ENCODE assay signal across 9 cellular contexts in the genomic region with DNA sequence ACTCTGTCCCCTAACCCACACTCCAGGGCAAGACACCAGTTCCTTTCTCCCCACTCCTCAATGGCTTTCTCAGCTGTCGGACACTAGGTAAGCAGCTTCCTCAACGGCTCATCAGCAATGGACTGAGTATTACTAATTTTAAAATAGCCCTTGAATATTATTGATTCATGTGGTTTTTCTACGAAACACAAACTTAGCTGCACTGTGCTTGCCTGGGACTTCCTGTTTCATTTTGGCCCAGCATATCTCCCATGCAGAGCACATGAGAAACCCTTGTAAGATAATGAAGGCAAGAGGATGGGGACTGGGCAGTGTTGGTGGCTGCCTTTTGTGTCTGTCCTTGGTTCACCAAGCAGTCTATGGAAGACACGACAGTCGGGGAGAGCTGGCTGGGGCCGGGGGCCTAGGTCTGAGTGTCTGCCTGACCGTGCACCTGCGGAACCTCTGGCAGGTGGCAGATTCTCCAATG. TPM values are rescaled to one million over a fixed set of nuclear protein-coding genes. Genes with fewer than 3 reads are reported as not detected.
DNase-seq lines count a peak whose midpoint lies in the region; ATAC-seq and TF ChIP-seq lines count a peak whose summit lies in the region.
"Had no signal": no experiment of that assay in that cellular context is flagged by ENCODE, and none has a peak within 500 bp of the region (broad histone marks: within the 10 kb centered on the region; RNA-seq: fewer than 3 reads in every experiment).

No MANE protein-coding gene starts in this region.

- H3K36me3 ChIP-seq in KOPT-K1 (ENCODE audit: insufficient read depth, low read length) (no peaks in the 10 kb centered on the region), left lung (no peaks in the 10 kb centered on the region), A673 (ENCODE audit: insufficient read depth, low read length, poor library complexity, severe bottlenecking) (no peaks in the 10 kb centered on the region)

- H3K27me3 ChIP-seq in left lung (no peaks in the 10 kb centered on the region), A673 (replicated peaks; ENCODE audit: insufficient read depth, low read depth, low read length, poor library complexity) (peaks cover 18% of the 10 kb centered on the region)

- DNase-seq in activated CD4-positive, alpha-beta T cell treated with anti-CD3 and anti-CD28 coated beads, Interleukin-2, amount 10 ng/mL, durations not matched to agents 7 days and 5 days = peak; percentile 36
- DNase-seq in activated CD4-positive, alpha-beta T cell treated with anti-CD3 and anti-CD28 coated beads, Interleukin-2, amount 50 U/mL, for 1 hour = no peak
- peak in 2 of 10 donors; percentile 3 to 15 for DNase-seq in naive thymus-derived CD8-positive, alpha-beta T cell
- DNase-seq in left lung = no peak
- no peak for DNase-seq in T1000 (lab: John Stamatoyannopoulos, UW)
- DNase-seq in A673 (ENCODE audit: low spot score) = no peak
- DNase-seq: mesendoderm had no signal

- H3K4me3 ChIP-seq in left lung = no peak overlapping the region
- H3K4me3 ChIP-seq in A673 (ENCODE audit: low read depth, low read length, poor library complexity, severe bottlenecking) = no peak overlapping the region

- peaks cover 7% of the 10 kb centered on the region for H3K36me3 Mint-ChIP-seq in activated CD4-positive, alpha-beta T cell treated with anti-CD3 and anti-CD28 coated beads, Interleukin-2, amount 10 ng/mL, durations not matched to agents 7 days and 5 days (ENCODE audit: low read depth)
- H3K36me3 Mint-ChIP-seq in naive thymus-derived CD8-positive, alpha-beta T cell = peaks cover 0 to 12% (median 2%) of the 10 kb centered on the region in 3 donors

- intact Hi-C loops in left lung (cut with DNase I) = no loop called here
- intact Hi-C loops in A673 (cut with micrococcal nuclease; ENCODE audit: unreplicated experiment) = no loop called here

- H3K27ac ChIP-seq in KOPT-K1 (ENCODE audit: low read depth, low read length, poor library complexity, severe bottlenecking) (peak overlapping the region; percentile 51), left lung (no peak overlapping the region), A673 (ENCODE audit: low read depth, low read length, poor library complexity, severe bottlenecking) (no peak overlapping the region)

- CTCF ChIA-PET in activated CD4-positive, alpha-beta T cell treated with anti-CD3 and anti-CD28 coated beads, Interleukin-2, amount 10 ng/mL, durations not matched to agents 7 days and 5 days (lab: Charles Lee) = interaction anchor here (0.9 to 1.1 kb wide), 2 partner anchors 20 to 32 kb away, joined by 3 read pairs; no protein-coding TSS in a partner anchor
- CTCF ChIA-PET in A673 (lab: Charles Lee) = no interaction called here

- no peaks in the 10 kb centered on the region for H3K27me3 Mint-ChIP-seq in activated CD4-positive, alpha-beta T cell treated with anti-CD3 and anti-CD28 coated beads, Interleukin-2, amount 10 ng/mL, durations not matched to agents 7 days and 5 days
- no peaks in the 10 kb centered on the region for H3K27me3 Mint-ChIP-seq in naive thymus-derived CD8-positive, alpha-beta T cell

- no peaks in the 10 kb centered on the region for H3K9me3 Mint-ChIP-seq in activated CD4-positive, alpha-beta T cell treated with anti-CD3 and anti-CD28 coated beads, Interleukin-2, amount 10 ng/mL, durations not matched to agents 7 days and 5 days
- H3K9me3 Mint-ChIP-seq in naive thymus-derived CD8-positive, alpha-beta T cell = no peaks in the 10 kb centered on the region

- no peaks in the 10 kb centered on the region for H3K4me1 ChIP-seq in left lung
- no peaks in the 10 kb centered on the region for H3K4me1 ChIP-seq in A673 (ENCODE audit: insufficient read depth, low read length, poor library complexity, severe bottlenecking)

- ATAC-seq in GM21825 (IDR thresholded peaks at IDR 0.05; ENCODE audit: unreplicated experiment) (peak; percentile 92), left lung (no peak)
- ATAC-seq in naive thymus-derived CD8-positive, alpha-beta T cell = peak; percentile 41 to 65

- TF ChIP-seq CTCF in left lung (IDR thresholded peaks at IDR 0.05) (no peak), A673 (conservative IDR thresholded peaks at IDR 0.05; ENCODE audit: low read depth, low read length) (no peak)

- peak overlapping the region; percentile 88 for H3K27ac Mint-ChIP-seq in activated CD4-positive, alpha-beta T cell treated with anti-CD3 and anti-CD28 coated beads, Interleukin-2, amount 10 ng/mL, durations not matched to agents 7 days and 5 days
- H3K27ac Mint-ChIP-seq in naive thymus-derived CD8-positive, alpha-beta T cell = peak overlapping the region in 9 of 10 donors; percentile 11 to 91 (median 65)

- no peaks in the 10 kb centered on the region for H3K9me3 ChIP-seq in KOPT-K1 (ENCODE audit: insufficient read depth, low read length, poor library complexity, severe bottlenecking)
- no peaks in the 10 kb centered on the region for H3K9me3 ChIP-seq in left lung
- no peaks in the 10 kb centered on the region for H3K9me3 ChIP-seq in A673 (ENCODE audit: low read depth, low read length, poor library complexity, severe bottlenecking)

- BruUV-seq in A673 (replicated peaks; lab: Mats Ljungman, UMichigan) = no TSS peak

- POLR2A ChIA-PET in activated CD4-positive, alpha-beta T cell treated with anti-CD3 and anti-CD28 coated beads, Interleukin-2, amount 10 ng/mL, durations not matched to agents 7 days and 5 days (lab: Charles Lee) = interaction anchor here (0.6 kb wide), 1 partner anchor 43 kb away, joined by 3 read pairs; no protein-coding TSS in a partner anchor
- POLR2A ChIA-PET in naive thymus-derived CD8-positive, alpha-beta T cell (lab: Charles Lee) = no interaction called here
- POLR2A ChIA-PET in A673 (lab: Charles Lee; ENCODE audit: low non-redundant PET) = no interaction called here

- peak overlapping the region; percentile 6 for H3K4me3 Mint-ChIP-seq in activated CD4-positive, alpha-beta T cell treated with anti-CD3 and anti-CD28 coated beads, Interleukin-2, amount 10 ng/mL, durations not matched to agents 7 days and 5 days
- peak overlapping the region in 9 of 10 donors; percentile 2 to 69 (median 53) for H3K4me3 Mint-ChIP-seq in naive thymus-derived CD8-positive, alpha-beta T cell

- peaks cover 42% of the 10 kb centered on the region for H3K4me1 Mint-ChIP-seq in activated CD4-positive, alpha-beta T cell treated with anti-CD3 and anti-CD28 coated beads, Interleukin-2, amount 10 ng/mL, durations not matched to agents 7 days and 5 days
- H3K4me1 Mint-ChIP-seq in naive thymus-derived CD8-positive, alpha-beta T cell = peaks cover 11 to 31% (median 15%) of the 10 kb centered on the region in 4 donors

RNA-seq across cellular contexts. Expression of a gene that starts 48.9 kb away (rescaled TPM):
- total RNA-seq in activated CD4-positive, alpha-beta T cell treated with anti-CD3 and anti-CD28 coated beads, Interleukin-2, amount 10 ng/mL, durations not matched to agents 7 days and 5 days = 100 to 1,000 TPM in 1 of 2 experiments, 10 to 100 TPM in 1; 84.3 to 101 TPM
- 10 to 100 TPM; 72.7 to 75.2 TPM for total RNA-seq in naive thymus-derived CD8-positive, alpha-beta T cell
- polyA plus RNA-seq in naive thymus-derived CD8-positive, alpha-beta T cell = 100 to 1,000 TPM; 141 to 283 (median 248) TPM
- 10 to 100 TPM; 51.0 to 68.5 TPM for total RNA-seq in left lung
- 5.7 and 11.9 TPM in 2 replicates for total RNA-seq in A673 (2021)
